Comparison of ENCODE assay signal across 14 cellular contexts in the genomic region with DNA sequence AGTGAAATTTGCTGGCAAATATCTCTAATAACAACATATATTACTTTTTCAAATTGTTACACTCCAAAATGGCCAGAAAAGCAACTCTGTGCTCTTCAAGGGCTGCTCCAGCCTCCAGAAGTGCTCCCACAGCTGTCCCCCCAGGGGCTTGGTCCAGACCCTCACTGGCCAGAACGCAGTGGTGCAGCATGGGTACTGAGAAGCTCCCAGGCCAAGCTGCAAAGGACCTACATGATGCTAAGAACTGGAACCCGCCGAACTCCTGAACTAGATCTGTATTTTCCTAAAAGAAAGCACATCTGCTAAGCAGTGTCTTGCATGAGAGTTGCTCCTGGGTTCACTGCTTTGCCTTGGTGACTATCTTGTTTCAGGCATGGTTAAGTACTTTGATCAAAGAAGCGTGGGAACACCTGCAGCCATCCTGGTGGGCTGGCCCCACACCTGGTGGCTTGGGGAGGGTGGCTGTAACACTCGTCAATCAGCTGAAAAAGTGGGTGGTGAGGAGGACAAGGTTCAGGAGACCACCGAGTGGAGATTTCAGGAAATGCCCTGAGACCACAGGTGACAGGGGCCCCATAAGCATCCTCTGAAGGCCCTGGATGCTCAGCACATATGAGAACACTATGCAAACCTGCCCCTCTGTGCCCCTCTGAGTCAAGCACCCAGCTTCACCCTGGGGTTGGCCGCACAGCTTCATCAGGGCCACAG.
DNase-seq lines count a peak whose midpoint lies in the region; ATAC-seq, FAIRE-seq and TF ChIP-seq lines count a peak whose summit lies in the region.
"Had no signal": no experiment of that assay in that cellular context is flagged by ENCODE, and none has a peak within 500 bp of the region (broad histone marks: within the 10 kb centered on the region; RNA-seq: fewer than 3 reads in every experiment).

No MANE protein-coding gene starts in this region.

- peaks cover 34% of the 10 kb centered on the region for H3K36me3 ChIP-seq in left ventricle myocardium inferior
- peaks cover 19% of the 10 kb centered on the region for H3K36me3 ChIP-seq in right atrium auricular region
- no peaks in the 10 kb centered on the region for H3K36me3 ChIP-seq in bronchial epithelial cell (ENCODE audit: control insufficient read depth, insufficient read depth, low read length)

- H3K4me1 Mint-ChIP-seq in nephron progenitor cell: peaks cover 21% of the 10 kb centered on the region
- H3K4me1 Mint-ChIP-seq: activated T-helper 17 cell treated with anti-CD3 and anti-CD28 coated beads, Interleukin-2, amount 50 U/mL, for 72 hours had no signal

- H3K4me1 ChIP-seq in left ventricle myocardium inferior (peaks cover 42% of the 10 kb centered on the region), right atrium auricular region (peaks cover 0 to 15% of the 10 kb centered on the region in 2 donors)

- peak overlapping the region; percentile 51 for H3K27ac Mint-ChIP-seq in nephron progenitor cell
- H3K27ac Mint-ChIP-seq: activated T-helper 17 cell treated with anti-CD3 and anti-CD28 coated beads, Interleukin-2, amount 50 U/mL, for 72 hours had no signal

- H3K9me3 Mint-ChIP-seq in nephron progenitor cell: no peaks in the 10 kb centered on the region
- H3K9me3 Mint-ChIP-seq: activated T-helper 17 cell treated with anti-CD3 and anti-CD28 coated beads, Interleukin-2, amount 50 U/mL, for 72 hours had no signal

- intact Hi-C loops in left ventricle myocardium inferior (cut with micrococcal nuclease): no loop called here

- no peaks in the 10 kb centered on the region for H3K9me3 ChIP-seq in left ventricle myocardium inferior (replicated peaks)
- H3K9me3 ChIP-seq in right atrium auricular region: no peaks in the 10 kb centered on the region

- no peak for DNase-seq in left ventricle myocardium inferior
- DNase-seq in right atrium auricular region (ENCODE audit: low spot score): no peak
- no peak for DNase-seq in bronchial epithelial cell (ENCODE audit: low read depth)
- no peak for DNase-seq in nephron progenitor cell
- DNase-seq in NCI-H2081 (lab: John Stamatoyannopoulos, UW): no peak
- no peak for DNase-seq in NCI-H128 (lab: John Stamatoyannopoulos, UW; ENCODE audit: unreplicated experiment)
- DNase-seq: activated CD4-positive, alpha-beta T cell treated with anti-CD3 and anti-CD28 coated beads for 1 hour; EL; stimulated activated naive CD8-positive, alpha-beta T cell treated with anti-CD3 and anti-CD28 coated beads, Interleukin-15, Interleukin-2, amounts not matched to agents 100 U/mL and 50 U/mL, for 24 hours; T-helper 9 cell had no signal

- H3K36me3 Mint-ChIP-seq in nephron progenitor cell (ENCODE audit: low read depth): peaks cover 29% of the 10 kb centered on the region

- no peaks in the 10 kb centered on the region for H3K27me3 Mint-ChIP-seq in nephron progenitor cell (ENCODE audit: low read depth, poor library complexity)
- H3K27me3 Mint-ChIP-seq: activated T-helper 17 cell treated with anti-CD3 and anti-CD28 coated beads, Interleukin-2, amount 50 U/mL, for 72 hours had no signal

- no peaks in the 10 kb centered on the region for H3K27me3 ChIP-seq in left ventricle myocardium inferior (ENCODE audit: low read depth)
- no peaks in the 10 kb centered on the region for H3K27me3 ChIP-seq in right atrium auricular region
- H3K27me3 ChIP-seq in bronchial epithelial cell (ENCODE audit: control insufficient read depth, insufficient read depth, low read length): no peaks in the 10 kb centered on the region

- H3K4me3 ChIP-seq in left ventricle myocardium inferior (peak overlapping the region; percentile 20), right atrium auricular region (no peak overlapping the region), bronchial epithelial cell (ENCODE audit: low read depth, low read length) (no peak overlapping the region)

- no peak overlapping the region for H3K4me3 Mint-ChIP-seq in nephron progenitor cell
- H3K4me3 Mint-ChIP-seq: activated T-helper 17 cell treated with anti-CD3 and anti-CD28 coated beads, Interleukin-2, amount 50 U/mL, for 72 hours had no signal

- FAIRE-seq in bronchial epithelial cell (lab: Jason Lieb, UNC): peak; percentile 58
- FAIRE-seq: RCC 7860 had no signal

- ATAC-seq in GM21576 (IDR thresholded peaks at IDR 0.05; ENCODE audit: unreplicated experiment) (no peak), GM21423 (IDR thresholded peaks at IDR 0.05; ENCODE audit: unreplicated experiment) (no peak)
- ATAC-seq: activated T-helper 17 cell treated with anti-CD3 and anti-CD28 coated beads, Interleukin-2, amount 50 U/mL, for 72 hours; stimulated activated naive CD8-positive, alpha-beta T cell treated with anti-CD3 and anti-CD28 coated beads, Interleukin-15, Interleukin-2, amounts not matched to agents 100 U/mL and 50 U/mL, for 24 hours had no signal

- H3K27ac ChIP-seq in left ventricle myocardium inferior (replicated peaks) (peak overlapping the region; percentile 76), right atrium auricular region (peak overlapping the region in 1 of 2 donors; percentile 64)

- TF ChIP-seq CTCF in left ventricle myocardium inferior (IDR thresholded peaks at IDR 0.05; ENCODE audit: borderline replicate concordance) (no peak), right atrium auricular region (IDR thresholded peaks at IDR 0.05) (no peak), bronchial epithelial cell (IDR thresholded peaks at IDR 0.05; ENCODE audit: insufficient read depth, low read length, severe bottlenecking) (no peak), nephron progenitor cell (IDR thresholded peaks at IDR 0.05) (no peak)
